ENCODE assay signal across 30 cellular contexts in the genomic region with DNA sequence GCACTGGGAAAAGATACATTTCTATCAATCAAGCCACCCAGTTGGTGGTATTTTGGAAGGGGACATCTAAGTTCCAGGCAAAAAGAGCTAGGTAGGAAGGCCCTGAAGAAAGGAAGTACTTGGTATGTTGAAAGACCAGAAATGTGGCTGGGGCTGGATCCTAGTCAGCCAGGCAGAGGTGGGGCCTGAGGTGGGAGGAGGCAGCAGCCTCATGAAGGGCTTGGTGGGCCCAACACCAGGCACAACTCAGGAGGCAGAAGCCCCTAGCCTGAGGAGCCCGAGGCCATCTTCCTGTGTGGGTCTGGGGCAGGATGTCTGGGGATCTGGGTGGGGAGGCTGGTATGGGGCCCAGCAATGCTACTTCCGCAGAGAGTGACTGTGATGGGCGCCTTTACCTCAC.
"Had no signal": no experiment of that assay in that cellular context is flagged by ENCODE, and none has a peak within 500 bp of the region (broad histone marks: within the 10 kb centered on the region; RNA-seq: fewer than 3 reads in every experiment).

No MANE protein-coding gene starts in this region.

- H3K4me3 ChIP-seq: colonic mucosa, esophagus muscularis mucosa, gastroesophageal sphincter, heart left ventricle, hepatocyte, left lung, mucosa of descending colon, prostate gland, right atrium auricular region, smooth muscle cell, thoracic aorta, tibial nerve, upper lobe of right lung, uterus had no signal

- H3K27ac ChIP-seq: colonic mucosa, esophagus muscularis mucosa, foreskin keratinocyte, gastroesophageal sphincter, heart left ventricle, hepatocyte, left lung, prostate gland, right atrium auricular region, thoracic aorta, tibial nerve, upper lobe of right lung, uterus had no signal

- H3K4me3 Mint-ChIP-seq: mesothelial cell of epicardium, nephron had no signal

- H3K27ac Mint-ChIP-seq: mesothelial cell of epicardium, naive B cell, nephron had no signal

- H3K9me3 Mint-ChIP-seq: mesothelial cell of epicardium, nephron had no signal

- H3K27me3 ChIP-seq: colonic mucosa, foreskin keratinocyte, hepatocyte, left lung, right atrium auricular region, tibial nerve, upper lobe of right lung, uterus had no signal

- H3K4me1 ChIP-seq: colonic mucosa, esophagus muscularis mucosa, foreskin keratinocyte, gastroesophageal sphincter, heart left ventricle, left lung, prostate gland, right atrium auricular region, tibial nerve, uterus had no signal

- ATAC-seq: foreskin keratinocyte, gastroesophageal sphincter, heart left ventricle, left cardiac atrium, left lung, mucosa of descending colon, sciatic nerve, upper lobe of right lung had no signal

- H3K9me3 ChIP-seq: colonic mucosa, esophagus muscularis mucosa, gastroesophageal sphincter, heart left ventricle, left lung, mucosa of descending colon, prostate gland, right atrium auricular region, thoracic aorta, tibial nerve, upper lobe of right lung, uterus had no signal

- DNase-seq: colonic mucosa; dermis blood vessel endothelial cell; effector memory CD4-positive, alpha-beta T cell; foreskin keratinocyte; heart left ventricle; left cardiac atrium; left lung; mesenchymal stem cell; mucosa of descending colon; naive B cell; nucleus accumbens; stimulated activated CD4-positive, alpha-beta T cell treated with anti-CD3 and anti-CD28 coated beads, Interleukin-12 subunit alpha, Interleukin-12 subunit beta, amount 100 ng/mL, for 4 hours; stimulated activated CD4-positive, alpha-beta T cell treated with anti-CD3 and anti-CD28 coated beads, Interleukin-1b, Interleukin-23, amount 100 ng/mL, for 48 hours; stimulated activated CD4-positive, alpha-beta T cell treated with anti-CD3 and anti-CD28 coated beads, Interleukin-4, amount 100 ng/mL, for 1 hour; stimulated activated CD8-positive, alpha-beta memory T cell treated with anti-CD3 and anti-CD28 coated beads, Interleukin-4, amount 100 ng/mL, for 48 hours; stimulated activated naive CD4-positive, alpha-beta T cell; substantia nigra; upper lobe of right lung; uterus had no signal

- H3K4me1 Mint-ChIP-seq: mesothelial cell of epicardium, naive B cell had no signal

- H3K36me3 Mint-ChIP-seq: mesothelial cell of epicardium, naive B cell had no signal

- H3K36me3 ChIP-seq: colonic mucosa, esophagus muscularis mucosa, gastroesophageal sphincter, heart left ventricle, left lung, prostate gland, right atrium auricular region, thoracic aorta, tibial nerve, upper lobe of right lung, uterus had no signal
